12 cellular contexts compared by ENCODE assay signal in the genomic region with DNA sequence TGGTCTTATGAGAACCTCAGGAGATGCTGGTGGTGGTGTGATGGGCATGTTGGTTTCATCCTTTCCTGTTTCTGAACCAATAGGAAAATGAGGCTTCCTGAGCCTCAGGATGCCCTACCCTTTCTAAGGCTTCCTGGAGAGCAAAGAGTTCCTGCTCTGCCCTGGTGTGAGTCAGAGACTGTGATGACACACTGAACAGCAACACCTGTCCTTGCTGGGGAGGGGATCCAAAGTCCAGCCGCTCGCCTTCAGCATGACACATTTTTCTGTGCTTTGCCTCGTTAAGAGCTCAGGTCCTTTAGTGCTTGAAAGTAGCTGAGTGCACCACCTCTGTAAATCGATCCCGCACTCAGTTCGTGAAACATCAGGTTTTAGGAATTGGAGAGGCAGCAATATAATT.
DNase-seq lines count a peak whose midpoint lies in the region; ATAC-seq and TF ChIP-seq lines count a peak whose summit lies in the region.
"Had no signal": no experiment of that assay in that cellular context is flagged by ENCODE, and none has a peak within 500 bp of the region (broad histone marks: within the 10 kb centered on the region; RNA-seq: fewer than 3 reads in every experiment).

No MANE protein-coding gene starts in this region.

- peaks cover 0 to 2% (median 0%) of the 10 kb centered on the region in 3 donors for H3K36me3 Mint-ChIP-seq in CD8-positive, alpha-beta memory T cell

- no peaks in the 10 kb centered on the region for H3K27me3 ChIP-seq in transverse colon
- no peaks in the 10 kb centered on the region for H3K27me3 ChIP-seq in CD8-positive, alpha-beta memory T cell (ENCODE audit: insufficient read depth, low read length, poor library complexity, severe bottlenecking)

- no peaks in the 10 kb centered on the region for H3K9me3 ChIP-seq in transverse colon
- H3K9me3 ChIP-seq in CD8-positive, alpha-beta memory T cell (ENCODE audit: low read length) = no peaks in the 10 kb centered on the region

- peaks cover 16 to 31% (median 24%) of the 10 kb centered on the region in 5 donors for H3K9me3 Mint-ChIP-seq in CD8-positive, alpha-beta memory T cell

- H3K27me3 Mint-ChIP-seq in CD8-positive, alpha-beta memory T cell = peaks cover 13 to 26% of the 10 kb centered on the region in 2 donors

- no peaks in the 10 kb centered on the region for H3K36me3 ChIP-seq in transverse colon
- no peaks in the 10 kb centered on the region for H3K36me3 ChIP-seq in CD8-positive, alpha-beta memory T cell (ENCODE audit: insufficient read depth, low read length)

- no peak for TF ChIP-seq CTCF in RWPE1 (conservative IDR thresholded peaks at IDR 0.05; ENCODE audit: low read depth)
- TF ChIP-seq CTCF in transverse colon (IDR thresholded peaks at IDR 0.05) = no peak

- no peak for ATAC-seq in GM21576 (IDR thresholded peaks at IDR 0.05; ENCODE audit: unreplicated experiment)
- ATAC-seq: activated naive CD4-positive, alpha-beta T cell treated with anti-CD3 and anti-CD28 coated beads, Interleukin-2, amount 50 U/mL, for 72 hours had no signal

- no peaks in the 10 kb centered on the region for H3K4me1 Mint-ChIP-seq in CD8-positive, alpha-beta memory T cell

- 51% methylated on average over 6 of the region's 6 CpGs; no CpG with 5 or more reads in 1 of the 2 donors for WGBS in transverse colon (ENCODE audit: low coverage in 1 of 2), 2 donors

- peaks cover 23 to 29% (median 27%) of the 10 kb centered on the region in 4 donors for H3K4me1 ChIP-seq in transverse colon
- no peaks in the 10 kb centered on the region for H3K4me1 ChIP-seq in CD8-positive, alpha-beta memory T cell (ENCODE audit: insufficient read depth, low read length)

- H3K4me3 Mint-ChIP-seq in CD8-positive, alpha-beta memory T cell = no peak overlapping the region

- no peak for TF ChIP-seq EP300 in transverse colon (IDR thresholded peaks at IDR 0.05; ENCODE audit: low read depth)

- H3K27ac ChIP-seq in RWPE1 (no peak overlapping the region), transverse colon (peak overlapping the region; percentile 66 to 73 (median 69))
- H3K27ac ChIP-seq in CD8-positive, alpha-beta memory T cell (ENCODE audit: low read depth, low read length) = no peak overlapping the region

- no peak overlapping the region for H3K27ac Mint-ChIP-seq in CD8-positive, alpha-beta memory T cell
- H3K27ac Mint-ChIP-seq: activated naive CD4-positive, alpha-beta T cell treated with anti-CD3 and anti-CD28 coated beads, Interleukin-2, amount 50 U/mL, for 72 hours had no signal

- H3K4me3 ChIP-seq in transverse colon = no peak overlapping the region
- no peak overlapping the region for H3K4me3 ChIP-seq in CD8-positive, alpha-beta memory T cell (ENCODE audit: low read length)

- in situ Hi-C loops in transverse colon (cut with MboI; ENCODE audit: low pct_ligation_motif_present in 1 of 4, low pct_unique_long_range_greater_than_20kb in 1 of 4, low sequenced_read_pairs in 3 of 4) = no loop called here

- CTCF ChIA-PET in RWPE1 (lab: Yijun Ruan, JAX) = interaction anchor here (0.6 kb wide), 1 partner anchor 13 kb away, joined by 3 read pairs; no protein-coding TSS in a partner anchor
- CTCF ChIA-PET in CD8-positive, alpha-beta memory T cell (lab: Charles Lee) = no interaction called here

- peak; percentile 22 for DNase-seq in NCI-H446 treated with DMSO at 0.1 percent for 48 hours (lab: John Stamatoyannopoulos, UW)
- no peak for DNase-seq in NCI-H446 (lab: John Stamatoyannopoulos, UW)
- DNase-seq in RWPE1 (ENCODE audit: low spot score) = peak; percentile 79
- peak; percentile 45 for DNase-seq in glomerular visceral epithelial cell (ENCODE audit: extremely low spot score)
- DNase-seq in transverse colon = peak; percentile 84
- DNase-seq in CD8-positive, alpha-beta memory T cell = no peak
- no peak for DNase-seq in NK-92 treated with Interleukin-12 subunit alpha and Interleukin-12 subunit beta, amount 100 ng/mL, for 24 hours (lab: John Stamatoyannopoulos, UW)
- DNase-seq: activated CD8-positive, alpha-beta memory T cell treated with anti-CD3 and anti-CD28 coated beads, Interleukin-2, amount 50 U/mL, for 48 hours; Karpas-422; NCI-H2107 had no signal

- intact Hi-C loops in transverse colon (cut with DNase I; ENCODE audit: low total_unique reads) = no loop called here

- POLR2A ChIA-PET in RWPE1 (lab: Yijun Ruan, JAX; ENCODE audit: low non-redundant PET) = no interaction called here
- POLR2A ChIA-PET in CD8-positive, alpha-beta memory T cell (lab: Charles Lee) = no interaction called here

- TF ChIP-seq POLR2A in transverse colon (IDR thresholded peaks at IDR 0.05) = no peak

Comparison
In these comparisons a context has a peak if more than half of its experiments do, and no peak if none do; other contexts are left out.
1. DNase-seq: peak in NCI-H446 treated with DMSO at 0.1 percent for 48 hours (single experiment), RWPE1 (single experiment), glomerular visceral epithelial cell (single experiment) and transverse colon (single experiment); none in NCI-H446 (0 of 2), CD8-positive, alpha-beta memory T cell (0 of 5) and NK-92 treated with Interleukin-12 subunit alpha and Interleukin-12 subunit beta, amount 100 ng/mL, for 24 hours (single experiment).
2. H3K27ac ChIP-seq: peak in transverse colon (4 of 4); none in RWPE1 (single experiment) and CD8-positive, alpha-beta memory T cell (single experiment).